ENCODE assay signal across 9 cellular contexts in genomic region chr7:112926018-112926417, GRCh38.
"Had no signal": no experiment of that assay in that cellular context is flagged by ENCODE, and none has a peak within 500 bp of the region (broad histone marks: within the 10 kb centered on the region; RNA-seq: fewer than 3 reads in every experiment).

No MANE protein-coding gene starts in this region.

- H3K4me3 ChIP-seq: GM23248, HAP-1 had no signal

- ATAC-seq: HCT116, HepG2 had no signal

- H3K9me3 Mint-ChIP-seq: HFFc6, IgD-negative memory B cell had no signal

- H3K27me3 Mint-ChIP-seq: IgD-negative memory B cell had no signal

- H2AFZ ChIP-seq: GM23248 had no signal

- H3K9ac ChIP-seq: GM23248 had no signal

- H3K4me3 Mint-ChIP-seq: HFFc6, IgD-negative memory B cell had no signal

- H3K27ac ChIP-seq: GM23248, HL-60 had no signal

- DNase-seq: GM23248, GOT3, H7, HFFc6 had no signal

- H3K27ac Mint-ChIP-seq: HFFc6, IgD-negative memory B cell had no signal

- H3K36me3 ChIP-seq: HAP-1 had no signal

- H3K9me3 ChIP-seq: HAP-1 had no signal
